In genomic region chr6:91161246-91161645, GRCh38 we compare ENCODE assay signal across 1 cellular context.
TF ChIP-seq lines count a peak whose summit lies in the region.

No MANE protein-coding gene starts in this region.

TF ChIP-seq in GM23338, 12 proteins besides CTCF, POLR2A, EP300 and RAD21 (continued from another document):
- TF ChIP-seq ZNF462 (CRISPR knock-in tag; IDR thresholded peaks at IDR 0.05) (no peak), EZH2phosphoT487 (IDR thresholded peaks at IDR 0.05; ENCODE audit: unreplicated experiment) (no peak)
TF ChIP-seq in GM23338: peak in this region for 0.
